ENCODE assay signal across 1 cellular context in the genomic region with DNA sequence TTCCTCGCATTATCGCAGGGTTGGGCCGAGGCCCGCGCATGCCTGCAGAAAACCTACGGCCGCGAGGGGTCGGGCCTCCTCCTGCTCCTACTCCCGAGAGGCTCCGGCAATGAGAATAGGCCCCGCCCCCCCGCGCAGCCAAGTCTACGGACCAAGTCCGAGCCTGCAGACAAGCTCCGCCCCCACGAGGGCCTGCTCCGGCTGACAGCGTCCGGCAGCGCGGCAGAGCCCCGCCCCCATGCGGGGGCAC.
A peak's percentile ranks its signal among the peaks of the same experiment; 100 is the strongest.
TF ChIP-seq lines count a peak whose summit lies in the region.

No MANE protein-coding gene starts in this region.

TF ChIP-seq in liver, 16 proteins besides CTCF, POLR2A, EP300 and RAD21 (continued from another document):
- TF ChIP-seq, protein P1, sequence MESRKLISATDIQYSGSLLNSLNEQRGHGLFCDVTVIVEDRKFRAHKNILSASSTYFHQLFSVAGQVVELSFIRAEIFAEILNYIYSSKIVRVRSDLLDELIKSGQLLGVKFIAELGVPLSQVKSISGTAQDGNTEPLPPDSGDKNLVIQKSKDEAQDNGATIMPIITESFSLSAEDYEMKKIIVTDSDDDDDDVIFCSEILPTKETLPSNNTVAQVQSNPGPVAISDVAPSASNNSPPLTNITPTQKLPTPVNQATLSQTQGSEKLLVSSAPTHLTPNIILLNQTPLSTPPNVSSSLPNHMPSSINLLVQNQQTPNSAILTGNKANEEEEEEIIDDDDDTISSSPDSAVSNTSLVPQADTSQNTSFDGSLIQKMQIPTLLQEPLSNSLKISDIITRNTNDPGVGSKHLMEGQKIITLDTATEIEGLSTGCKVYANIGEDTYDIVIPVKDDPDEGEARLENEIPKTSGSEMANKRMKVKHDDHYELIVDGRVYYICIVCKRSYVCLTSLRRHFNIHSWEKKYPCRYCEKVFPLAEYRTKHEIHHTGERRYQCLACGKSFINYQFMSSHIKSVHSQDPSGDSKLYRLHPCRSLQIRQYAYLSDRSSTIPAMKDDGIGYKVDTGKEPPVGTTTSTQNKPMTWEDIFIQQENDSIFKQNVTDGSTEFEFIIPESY (IDR thresholded peaks at IDR 0.05), result peak; percentile 73
- peak in 1 of 2 donors; percentile 95 for TF ChIP-seq EGR1 (IDR thresholded peaks at IDR 0.05; ENCODE audit: low read depth in 2 of 2)
- TF ChIP-seq, protein P2, sequence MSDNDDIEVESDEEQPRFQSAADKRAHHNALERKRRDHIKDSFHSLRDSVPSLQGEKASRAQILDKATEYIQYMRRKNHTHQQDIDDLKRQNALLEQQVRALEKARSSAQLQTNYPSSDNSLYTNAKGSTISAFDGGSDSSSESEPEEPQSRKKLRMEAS (IDR thresholded peaks at IDR 0.05), result peak; percentile 65
- peak in 1 of 2 donors; percentile 54 for TF ChIP-seq RXRA (IDR thresholded peaks at IDR 0.05)
- peak; percentile 86 for TF ChIP-seq YY1 (IDR thresholded peaks at IDR 0.05)
- TF ChIP-seq NR2F2 (IDR thresholded peaks at IDR 0.05), result peak; percentile 17
- TF ChIP-seq TAF1 (conservative IDR thresholded peaks at IDR 0.05), result no peak
- TF ChIP-seq JUND (IDR thresholded peaks at IDR 0.05), result no peak
- peak in 1 of 2 donors; percentile 37 for TF ChIP-seq HNF4A (conservative IDR thresholded peaks at IDR 0.05)
- no peak for TF ChIP-seq HNF4G (IDR thresholded peaks at IDR 0.05)
- TF ChIP-seq FOXA1 (IDR thresholded peaks at IDR 0.05), result peak; percentile 74
- peak in 1 of 2 donors; percentile 84 for TF ChIP-seq GABPA (IDR thresholded peaks at IDR 0.05 in 1 of 2, conservative IDR thresholded peaks at IDR 0.05 in 1 of 2)
